In genomic region chr11:86230921-86231320, GRCh38 we compare ENCODE assay signal across 19 cellular contexts.
DNase-seq lines count a peak whose midpoint lies in the region; ATAC-seq lines count a peak whose summit lies in the region.
"Had no signal": no experiment of that assay in that cellular context is flagged by ENCODE, and none has a peak within 500 bp of the region (broad histone marks: within the 10 kb centered on the region; RNA-seq: fewer than 3 reads in every experiment).

No MANE protein-coding gene starts in this region.

- H3K4me3 ChIP-seq in SK-N-MC, result no peak overlapping the region
- H3K4me3 ChIP-seq: body of pancreas, MG63, uterus had no signal

- DNase-seq in stimulated activated naive CD8-positive, alpha-beta T cell treated with anti-CD3 and anti-CD28 coated beads, Interleukin-15, Interleukin-2, amounts not matched to agents 100 U/mL and 50 U/mL, for 24 hours, result no peak
- DNase-seq in stimulated activated naive CD8-positive, alpha-beta T cell treated with anti-CD3 and anti-CD28 coated beads, Interleukin-15, amount 100 ng/mL, for 72 hours, result no peak
- DNase-seq in SK-N-MC (ENCODE audit: low read depth, low spot score) (no peak), epithelial cell of prostate (ENCODE audit: low read depth, low spot score) (no peak), SW 1271 (lab: John Stamatoyannopoulos, UW) (no peak)
- DNase-seq: activated CD8-positive, alpha-beta memory T cell treated with anti-CD3 and anti-CD28 coated beads, Interleukin-2, amount 50 U/mL, for 48 hours; BE2C; body of pancreas; DMS79 treated with DMSO at 0.1 percent for 48 hours; effector memory CD8-positive, alpha-beta T cell; glutamatergic neuron; left cardiac atrium; naive B cell; NCI-H2081; uterus had no signal

- H3K9me3 ChIP-seq in SK-N-MC (ENCODE audit: low read depth, low read length), result no peaks in the 10 kb centered on the region
- H3K9me3 ChIP-seq: BE2C, body of pancreas, MG63, uterus had no signal

- H3K9ac ChIP-seq in SK-N-MC (ENCODE audit: insufficient read length), result no peak overlapping the region

- H3K4me1 Mint-ChIP-seq in stimulated activated naive CD8-positive, alpha-beta T cell treated with anti-CD3 and anti-CD28 coated beads, Interleukin-15, amount 100 ng/mL, for 72 hours, result peaks cover 72% of the 10 kb centered on the region

- H3K9me3 Mint-ChIP-seq in stimulated activated naive CD8-positive, alpha-beta T cell treated with anti-CD3 and anti-CD28 coated beads, Interleukin-15, amount 100 ng/mL, for 72 hours, result no peaks in the 10 kb centered on the region
- H3K9me3 Mint-ChIP-seq: effector memory CD8-positive, alpha-beta T cell; naive B cell had no signal

- peak overlapping the region; percentile 34; the same call in 1 of the 2 replicates for H3K27ac ChIP-seq in SK-N-MC
- peak overlapping the region; percentile 40 for H3K27ac ChIP-seq in epithelial cell of prostate
- H3K27ac ChIP-seq: body of pancreas, uterus had no signal

- H3K27me3 Mint-ChIP-seq in stimulated activated naive CD8-positive, alpha-beta T cell treated with anti-CD3 and anti-CD28 coated beads, Interleukin-15, amount 100 ng/mL, for 72 hours, result peaks cover 9% of the 10 kb centered on the region
- H3K27me3 Mint-ChIP-seq: effector memory CD8-positive, alpha-beta T cell; naive B cell had no signal

- H3K36me3 ChIP-seq in SK-N-MC (ENCODE audit: insufficient read depth, low read length), result no peaks in the 10 kb centered on the region
- H3K36me3 ChIP-seq: BE2C, MG63, uterus had no signal

- H3K27ac Mint-ChIP-seq in stimulated activated naive CD8-positive, alpha-beta T cell treated with anti-CD3 and anti-CD28 coated beads, Interleukin-15, amount 100 ng/mL, for 72 hours, result peak overlapping the region in 1 of 2 donors; percentile 21
- H3K27ac Mint-ChIP-seq: effector memory CD8-positive, alpha-beta T cell; naive B cell had no signal

- ATAC-seq in stimulated activated naive CD8-positive, alpha-beta T cell treated with anti-CD3 and anti-CD28 coated beads, Interleukin-15, Interleukin-2, amounts not matched to agents 100 U/mL and 50 U/mL, for 24 hours, result peak; percentile 25
- no peak for ATAC-seq in stimulated activated naive CD8-positive, alpha-beta T cell treated with anti-CD3 and anti-CD28 coated beads, Interleukin-15, amount 100 ng/mL, for 72 hours
- no peak for ATAC-seq in HG02870 (IDR thresholded peaks at IDR 0.05; ENCODE audit: unreplicated experiment)
- no peak for ATAC-seq in HG02973 (IDR thresholded peaks at IDR 0.05; ENCODE audit: unreplicated experiment)
- ATAC-seq in GM18867 (IDR thresholded peaks at IDR 0.05; ENCODE audit: unreplicated experiment), result no peak
- ATAC-seq: effector memory CD8-positive, alpha-beta T cell; left cardiac atrium had no signal

- H3K4me3 Mint-ChIP-seq in stimulated activated naive CD8-positive, alpha-beta T cell treated with anti-CD3 and anti-CD28 coated beads, Interleukin-15, amount 100 ng/mL, for 72 hours, result peak overlapping the region in 1 of 2 donors; percentile 27
- H3K4me3 Mint-ChIP-seq: effector memory CD8-positive, alpha-beta T cell; naive B cell had no signal
